10 cellular contexts compared by ENCODE assay signal in the genomic region with DNA sequence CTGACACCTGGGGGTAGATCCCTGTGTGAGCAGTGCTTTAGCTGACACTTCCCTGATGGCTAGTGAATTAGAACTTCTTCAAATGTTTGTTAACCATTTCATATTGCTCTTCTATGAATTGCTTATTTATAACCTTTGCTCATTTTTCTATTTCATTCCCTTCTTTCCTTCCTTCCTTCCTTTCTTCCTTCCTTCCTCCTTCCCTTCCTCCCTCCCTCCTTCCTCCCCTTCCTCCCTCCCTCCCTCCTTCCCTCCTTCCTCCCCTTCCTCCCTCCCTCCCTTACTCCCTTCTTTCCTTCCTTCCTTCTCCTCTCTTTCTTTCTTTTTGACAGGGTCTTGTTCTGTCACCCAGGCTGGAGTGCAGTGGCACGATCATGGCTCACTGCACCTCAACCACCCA.
"Had no signal": no experiment of that assay in that cellular context is flagged by ENCODE, and none has a peak within 500 bp of the region (broad histone marks: within the 10 kb centered on the region; RNA-seq: fewer than 3 reads in every experiment).

No MANE protein-coding gene starts in this region.

- H3K4me3 ChIP-seq: GM23338, K562 had no signal

- DNase-seq: H9, HCEC 1CT, HFFc6, IMR-90, KG1 had no signal

- H3K4me3 Mint-ChIP-seq: H9, HFFc6 had no signal

- H2AFZ ChIP-seq: GM23338 had no signal

- H3K27ac ChIP-seq: HL-60 had no signal

- H3K4me2 ChIP-seq: GM23338 had no signal

- H3K27ac Mint-ChIP-seq: GM23338, H9, HFFc6 had no signal

- FAIRE-seq: H1, H54, K562 had no signal

- ATAC-seq: GM23338, K562 had no signal
